ENCODE assay signal across 22 cellular contexts in genomic region chr11:65903715-65904114, GRCh38. TPM values are rescaled to one million over a fixed set of nuclear protein-coding genes. Genes with fewer than 3 reads are reported as not detected.
DNase-seq lines count a peak whose midpoint lies in the region; ATAC-seq and TF ChIP-seq lines count a peak whose summit lies in the region.
"Had no signal": no experiment of that assay in that cellular context is flagged by ENCODE, and none has a peak within 500 bp of the region (broad histone marks: within the 10 kb centered on the region; RNA-seq: fewer than 3 reads in every experiment).

No MANE protein-coding gene starts in this region.

- in situ Hi-C loops in GM23248 (cut with MboI), result no loop called here

- WGBS in GM23248 (ENCODE audit: low coverage in 1 of 2, low lambda C conversion rate in 2 of 2, missing lambda C conversion rate in 2 of 2), 2 experiments, result 74 to 79% methylated on average over 8 of the region's 8 CpGs

- H3K4me1 ChIP-seq in GM23248 (ENCODE audit: insufficient read depth), result peaks cover 40% of the 10 kb centered on the region
- peaks cover 48% of the 10 kb centered on the region for H3K4me1 ChIP-seq in PC-3 (ENCODE audit: insufficient read depth, low read length)
- H3K4me1 ChIP-seq in CD8-positive, alpha-beta T cell (ENCODE audit: insufficient read depth, low read length), result peaks cover 17% of the 10 kb centered on the region

- H3K4me3 Mint-ChIP-seq in chondrocyte (ENCODE audit: unreplicated experiment) (no peak overlapping the region), osteocyte (ENCODE audit: unreplicated experiment) (no peak overlapping the region)
- H3K4me3 Mint-ChIP-seq in CD8-positive, alpha-beta T cell, result no peak overlapping the region
- H3K4me3 Mint-ChIP-seq: activated CD4-positive, alpha-beta T cell treated with anti-CD3 and anti-CD28 coated beads, Interleukin-2, amount 10 ng/mL, durations not matched to agents 24 days and 14 days; T-helper 1 cell treated with Interleukin-12 subunit alpha and Interleukin-12 subunit beta and Interleukin-4 antibody, amounts not matched to agents 30 μg/mL and 1 μg/mL, for 36 hours; type B pancreatic cell had no signal

- TF ChIP-seq CTCF in PC-3 (conservative IDR thresholded peaks at IDR 0.05; ENCODE audit: low read depth, low read length) (no peak), chondrocyte (IDR thresholded peaks at IDR 0.05) (no peak), osteocyte (IDR thresholded peaks at IDR 0.05) (no peak)
- no peak for TF ChIP-seq CTCF in CD8-positive, alpha-beta T cell (IDR thresholded peaks at IDR 0.05)

- H3K27ac Mint-ChIP-seq in chondrocyte (ENCODE audit: unreplicated experiment) (peak overlapping the region; percentile 90), osteocyte (ENCODE audit: unreplicated experiment) (peak overlapping the region; percentile 90)
- H3K27ac Mint-ChIP-seq in CD8-positive, alpha-beta T cell, result no peak overlapping the region
- H3K27ac Mint-ChIP-seq: activated CD4-positive, alpha-beta T cell treated with anti-CD3 and anti-CD28 coated beads, Interleukin-2, amount 10 ng/mL, durations not matched to agents 24 days and 14 days; activated naive CD4-positive, alpha-beta T cell treated with anti-CD3 and anti-CD28 coated beads, Interleukin-2, amount 50 U/mL, for 72 hours; T-helper 1 cell treated with Interleukin-12 subunit alpha and Interleukin-12 subunit beta and Interleukin-4 antibody, amounts not matched to agents 30 μg/mL and 1 μg/mL, for 36 hours; type B pancreatic cell had no signal

- H3K36me3 ChIP-seq in GM23248 (ENCODE audit: low read depth) (peaks cover under 1% of the 10 kb centered on the region; the same call in 1 of the 2 replicates), PC-3 (ENCODE audit: low read depth, low read length) (peaks cover 12% of the 10 kb centered on the region)
- H3K36me3 ChIP-seq in CD8-positive, alpha-beta T cell (ENCODE audit: insufficient read depth, low read length), result no peaks in the 10 kb centered on the region

- H3K4me1 Mint-ChIP-seq in chondrocyte (ENCODE audit: low read depth), result peaks cover 33% of the 10 kb centered on the region
- peaks cover 47% of the 10 kb centered on the region for H3K4me1 Mint-ChIP-seq in osteocyte (ENCODE audit: unreplicated experiment)
- H3K4me1 Mint-ChIP-seq in CD8-positive, alpha-beta T cell (ENCODE audit: low read depth), result peaks cover 6% of the 10 kb centered on the region

- H4K20me1 ChIP-seq in GM23248 (ENCODE audit: insufficient read depth) (no peaks in the 10 kb centered on the region), PC-3 (ENCODE audit: low read length) (peaks cover 11% of the 10 kb centered on the region)

- H3K27me3 Mint-ChIP-seq in chondrocyte (ENCODE audit: low read depth) (no peaks in the 10 kb centered on the region), osteocyte (ENCODE audit: unreplicated experiment) (no peaks in the 10 kb centered on the region)
- H3K27me3 Mint-ChIP-seq in CD8-positive, alpha-beta T cell (ENCODE audit: low read depth), result peaks cover 3% of the 10 kb centered on the region

- H3K27ac ChIP-seq in GM23248, result peak overlapping the region; percentile 99
- peak overlapping the region; percentile 87 for H3K27ac ChIP-seq in PC-3 (ENCODE audit: low read length)
- H3K27ac ChIP-seq in CD8-positive, alpha-beta T cell (ENCODE audit: low read depth, low read length), result no peak overlapping the region
- H3K27ac ChIP-seq: VCaP had no signal

- peaks cover 38% of the 10 kb centered on the region for H3F3A ChIP-seq in GM23248 (ENCODE audit: insufficient read depth)
- peaks cover 4% of the 10 kb centered on the region for H3F3A ChIP-seq in PC-3 (ENCODE audit: low read length, unreplicated experiment)

- H2AFZ ChIP-seq in GM23248 (no peak overlapping the region), PC-3 (ENCODE audit: low read length) (no peak overlapping the region)

- H3K9me3 Mint-ChIP-seq in chondrocyte (ENCODE audit: low read depth) (no peaks in the 10 kb centered on the region), osteocyte (ENCODE audit: unreplicated experiment) (no peaks in the 10 kb centered on the region)
- H3K9me3 Mint-ChIP-seq in CD8-positive, alpha-beta T cell, result no peaks in the 10 kb centered on the region
- H3K9me3 Mint-ChIP-seq: activated CD4-positive, alpha-beta T cell treated with anti-CD3 and anti-CD28 coated beads, Interleukin-2, amount 10 ng/mL, durations not matched to agents 24 days and 14 days; activated naive CD4-positive, alpha-beta T cell treated with anti-CD3 and anti-CD28 coated beads, Interleukin-2, amount 50 U/mL, for 72 hours; T-helper 1 cell treated with Interleukin-12 subunit alpha and Interleukin-12 subunit beta and Interleukin-4 antibody, amounts not matched to agents 30 μg/mL and 1 μg/mL, for 36 hours; type B pancreatic cell had no signal

- peak overlapping the region; percentile 70 for H3K9ac ChIP-seq in GM23248
- H3K9ac ChIP-seq in PC-3 (ENCODE audit: low read length), result peak overlapping the region; percentile 28

- peak overlapping the region; percentile 69 for H3K4me2 ChIP-seq in GM23248 (ENCODE audit: unreplicated experiment)
- peak overlapping the region; percentile 62 for H3K4me2 ChIP-seq in PC-3 (ENCODE audit: low read length)

- H3K27me3 ChIP-seq in GM23248 (replicated peaks; ENCODE audit: insufficient read depth) (no peaks in the 10 kb centered on the region), PC-3 (ENCODE audit: low read length) (no peaks in the 10 kb centered on the region)
- no peaks in the 10 kb centered on the region for H3K27me3 ChIP-seq in CD8-positive, alpha-beta T cell (ENCODE audit: insufficient read depth, low read length)

- no peak for DNase-seq in GM23248
- DNase-seq in PC-3, result no peak
- no peak for DNase-seq in chondrocyte (ENCODE audit: low spot score)
- no peak for DNase-seq in osteocyte (ENCODE audit: extremely low spot score, unreplicated experiment)
- no peak for DNase-seq in nucleus accumbens (lab: John Stamatoyannopoulos, UW)
- no peak for DNase-seq in glomerular visceral epithelial cell (ENCODE audit: extremely low spot score)
- no peak for DNase-seq in CD8-positive, alpha-beta T cell
- no peak for DNase-seq in GM19240 (ENCODE audit: insufficient read length, low spot score)
- DNase-seq: activated CD4-positive, alpha-beta T cell treated with anti-CD3 and anti-CD28 coated beads, Interleukin-2, amount 10 ng/mL, durations not matched to agents 24 days and 14 days; COR-L47; NCI-H1694; NCI-H2171 treated with DMSO at 0.1 percent for 48 hours; NCI-H526; occipital lobe; SHP77 treated with DMSO at 0.1 percent for 48 hours; stimulated activated CD4-positive, alpha-beta T cell treated with anti-CD3 and anti-CD28 coated beads, Interleukin-4, amount 100 ng/mL, for 24 hours; stimulated activated naive CD8-positive, alpha-beta T cell treated with anti-CD3 and anti-CD28 coated beads, Interleukin-15, Interleukin-2, amounts not matched to agents 100 U/mL and 50 U/mL, for 24 hours had no signal

- POLR2A ChIA-PET in PC-3 (lab: Charles Lee; ENCODE audit: unreplicated experiment), result interaction anchor here (1.0 kb wide), 1 partner anchor 12 kb away, joined by 3 read pairs; no protein-coding TSS in a partner anchor
- POLR2A ChIA-PET in CD8-positive, alpha-beta T cell (lab: Charles Lee), result no interaction called here

- no peaks in the 10 kb centered on the region for H3K36me3 Mint-ChIP-seq in chondrocyte (ENCODE audit: low read depth)
- no peaks in the 10 kb centered on the region for H3K36me3 Mint-ChIP-seq in osteocyte (ENCODE audit: unreplicated experiment)
- no peaks in the 10 kb centered on the region for H3K36me3 Mint-ChIP-seq in CD8-positive, alpha-beta T cell
- H3K36me3 Mint-ChIP-seq: type B pancreatic cell had no signal

- no TSS peak for BruUV-seq in PC-3 (replicated peaks; lab: Mats Ljungman, UMichigan)

- intact Hi-C loops in PC-3 (cut with micrococcal nuclease), result no loop called here
- intact Hi-C loops in CD8-positive, alpha-beta T cell (cut with DNase I, micrococcal nuclease), result no loop called here

- H3K9me3 ChIP-seq in GM23248 (ENCODE audit: low read depth) (no peaks in the 10 kb centered on the region), PC-3 (ENCODE audit: low read length) (no peaks in the 10 kb centered on the region)
- no peaks in the 10 kb centered on the region for H3K9me3 ChIP-seq in CD8-positive, alpha-beta T cell (ENCODE audit: low read length)

- peaks cover 28% of the 10 kb centered on the region for H3K79me2 ChIP-seq in GM23248 (ENCODE audit: insufficient read depth)
- peaks cover 63% of the 10 kb centered on the region for H3K79me2 ChIP-seq in PC-3 (ENCODE audit: low read length)

- H3K4me3 ChIP-seq in GM23248, result no peak overlapping the region
- H3K4me3 ChIP-seq in PC-3 (ENCODE audit: low read length), result no peak overlapping the region
- no peak overlapping the region for H3K4me3 ChIP-seq in CD8-positive, alpha-beta T cell (ENCODE audit: low read depth, low read length)

- no peak for ATAC-seq in PC-3
- no peak for ATAC-seq in CD8-positive, alpha-beta T cell
- ATAC-seq: activated naive CD4-positive, alpha-beta T cell treated with anti-CD3 and anti-CD28 coated beads, Interleukin-2, amount 50 U/mL, for 72 hours; stimulated activated naive CD8-positive, alpha-beta T cell treated with anti-CD3 and anti-CD28 coated beads, Interleukin-15, Interleukin-2, amounts not matched to agents 100 U/mL and 50 U/mL, for 24 hours had no signal

- CTCF ChIA-PET in PC-3 (lab: Charles Lee), result interaction anchor here (1.3 kb wide), 1 partner anchor 15 kb away, joined by 17 read pairs; the partner anchor contains the start of gene FIBP
- CTCF ChIA-PET in CD8-positive, alpha-beta T cell (lab: Charles Lee), result interaction anchor here (7.5 to 9.6 kb wide), 2 partner anchors 13 to 19 kb away, joined by 65 to 71 read pairs; partner anchors contain the start of genes CCDC85B and FIBP

- H3K9me2 ChIP-seq in GM23248 (ENCODE audit: insufficient read depth) (no peaks in the 10 kb centered on the region), PC-3 (replicated peaks; ENCODE audit: low read length) (no peaks in the 10 kb centered on the region)

RNA-seq across cellular contexts. Expression of gene FOSL1, which starts 3.5 kb away (rescaled TPM):
- total RNA-seq in GM23248 (2014; rRNA removed; shearing (Covaris generic)), result 80.6 and 88.9 TPM in 2 replicates
- 104 and 105 TPM in 2 replicates for polyA plus RNA-seq in GM23248 (2016; fragmentation: Nextera tagmentation; extraction: Ambion mirVana)
- 656 and 851 TPM in 2 replicates for total RNA-seq in PC-3 (2014; rRNA removed)
- total RNA-seq in chondrocyte, result 5.8 to 12.3 TPM (median 7.5 TPM) in 3 replicates
- 37.2 and 38.0 TPM in 2 replicates for total RNA-seq in osteocyte
- 1 to 10 TPM; 2.0 to 4.0 TPM for total RNA-seq in CD8-positive, alpha-beta T cell
- total RNA-seq: frontal cortex, occipital lobe had no signal

RNA-seq across cellular contexts. Expression of gene CCDC85B, which starts 13.2 kb away (rescaled TPM):
- total RNA-seq in GM23248 (2014; rRNA removed; shearing (Covaris generic)), result 95.1 and 143 TPM in 2 replicates
- polyA plus RNA-seq in GM23248 (2016; fragmentation: Nextera tagmentation; extraction: Ambion mirVana), result 116 and 118 TPM in 2 replicates
- 207 and 280 TPM in 2 replicates for total RNA-seq in PC-3 (2014; rRNA removed)
- total RNA-seq in chondrocyte, result 23.4 to 31.6 TPM (median 26.6 TPM) in 3 replicates
- 35.2 and 39.0 TPM in 2 replicates for total RNA-seq in osteocyte
- 10 to 100 TPM; 25.6 to 27.4 TPM for total RNA-seq in CD8-positive, alpha-beta T cell

RNA-seq across cellular contexts. Expression of gene C11orf68, which starts 15.1 kb away (rescaled TPM):
- 46.2 and 50.5 TPM in 2 replicates for total RNA-seq in GM23248 (2014; rRNA removed; shearing (Covaris generic))
- polyA plus RNA-seq in GM23248 (2016; fragmentation: Nextera tagmentation; extraction: Ambion mirVana), result 91.5 and 94.4 TPM in 2 replicates
- total RNA-seq in PC-3 (2014; rRNA removed) (61.3 and 82.0 TPM in 2 replicates), chondrocyte (68.2 to 69.8 TPM (median 68.8 TPM) in 3 replicates), osteocyte (81.2 and 83.5 TPM in 2 replicates)
- total RNA-seq in CD8-positive, alpha-beta T cell, result 10 to 100 TPM; 12.3 TPM

RNA-seq across cellular contexts. Expression of gene FIBP, which starts 15.4 kb away (rescaled TPM):
- total RNA-seq in GM23248 (2014; rRNA removed; shearing (Covaris generic)), result 201 and 220 TPM in 2 replicates
- polyA plus RNA-seq in GM23248 (2016; fragmentation: Nextera tagmentation; extraction: Ambion mirVana), result 200 and 203 TPM in 2 replicates
- total RNA-seq in PC-3 (2014; rRNA removed), result 221 TPM in 2 replicates
- 82.7 to 100 TPM (median 83.5 TPM) in 3 replicates for total RNA-seq in chondrocyte
- total RNA-seq in osteocyte, result 92.4 and 92.8 TPM in 2 replicates
- total RNA-seq in CD8-positive, alpha-beta T cell, result 10 to 100 TPM; 16.5 to 19.3 TPM

RNA-seq across cellular contexts. Expression of gene DRAP1, which starts 15.5 kb away (rescaled TPM):
- 223 and 307 TPM in 2 replicates for total RNA-seq in GM23248 (2014; rRNA removed; shearing (Covaris generic))
- 517 and 533 TPM in 2 replicates for polyA plus RNA-seq in GM23248 (2016; fragmentation: Nextera tagmentation; extraction: Ambion mirVana)
- total RNA-seq in PC-3 (2014; rRNA removed) (944 and 1,531 TPM in 2 replicates), chondrocyte (111 to 142 TPM (median 116 TPM) in 3 replicates), osteocyte (106 and 107 TPM in 2 replicates)
- total RNA-seq in CD8-positive, alpha-beta T cell, result 10 to 100 TPM; 62.2 to 63.1 TPM
